Comparison of ENCODE assay signal across 8 cellular contexts in the genomic region with DNA sequence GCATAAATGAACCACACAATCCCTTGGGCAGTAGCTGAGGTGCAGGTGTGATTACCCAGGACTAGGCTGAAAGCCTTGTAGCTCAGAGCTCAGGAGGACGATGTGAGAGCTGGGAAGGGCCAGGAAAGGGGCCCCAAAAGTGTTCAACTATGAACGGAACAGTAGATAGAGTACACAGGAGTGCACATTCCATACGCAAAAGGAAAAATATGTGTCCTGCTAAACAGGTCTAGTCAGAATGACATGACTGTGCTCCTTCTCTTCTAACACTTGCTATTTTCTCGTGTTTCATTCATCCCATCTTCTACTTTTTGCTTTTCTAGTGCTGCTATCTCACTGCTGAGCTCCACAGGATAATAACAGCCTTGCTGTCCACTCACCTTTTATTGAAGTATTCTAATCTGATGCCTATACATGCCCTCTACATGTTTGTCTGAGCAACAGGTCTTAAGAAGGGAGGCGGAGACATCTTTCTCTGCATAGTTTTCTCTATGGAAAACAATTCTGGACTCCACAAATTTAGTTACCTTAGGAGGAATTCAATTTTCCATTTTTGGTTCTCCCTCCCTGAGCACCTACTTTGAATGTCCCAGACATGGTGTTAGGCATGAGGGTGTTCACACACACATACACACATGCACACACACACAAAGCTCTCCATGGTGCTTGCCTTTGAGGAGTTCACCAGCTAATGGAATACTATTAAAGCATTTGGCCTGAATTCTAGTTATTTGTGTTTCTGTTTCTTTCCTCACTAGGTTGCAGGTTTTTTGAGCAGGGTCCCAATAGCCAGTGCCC. TPM values are rescaled to one million over a fixed set of nuclear protein-coding genes. Genes with fewer than 3 reads are reported as not detected.
DNase-seq lines count a peak whose midpoint lies in the region; ATAC-seq and TF ChIP-seq lines count a peak whose summit lies in the region.

No MANE protein-coding gene starts in this region.

- no peaks in the 10 kb centered on the region for H4K20me1 ChIP-seq in Loucy (ENCODE audit: insufficient read depth, low read length, poor library complexity, severe bottlenecking)

- peak overlapping the region; percentile 89 for H3K27ac Mint-ChIP-seq in CD4-positive, alpha-beta T cell
- H3K27ac Mint-ChIP-seq in effector memory CD8-positive, alpha-beta T cell: peak overlapping the region; percentile 73 to 98
- H3K27ac Mint-ChIP-seq in osteocyte (ENCODE audit: unreplicated experiment): peak overlapping the region; percentile 97

- H3K4me2 ChIP-seq in Loucy (ENCODE audit: low read depth, low read length, poor library complexity, severe bottlenecking): peak overlapping the region; percentile 97

- POLR2A ChIA-PET in CD4-positive, alpha-beta T cell (lab: Charles Lee): interaction anchor here (1.2 to 1.6 kb wide), 2 partner anchors 81 to 91 kb away, joined by 3 to 4 read pairs; partner anchors contain the start of gene THEM4

- no peak for DNase-seq in CD4-positive, alpha-beta T cell
- no peak for DNase-seq in effector memory CD8-positive, alpha-beta T cell
- DNase-seq in osteocyte (ENCODE audit: extremely low spot score, unreplicated experiment) (no peak), AML-193 (lab: John Stamatoyannopoulos, UW) (no peak), KG1 (lab: John Stamatoyannopoulos, UW) (no peak), cerebellum (ENCODE audit: low spot score) (no peak)

- ATAC-seq in CD4-positive, alpha-beta T cell (ENCODE audit: poor library complexity): no peak
- ATAC-seq in effector memory CD8-positive, alpha-beta T cell (replicated peaks): no peak
- ATAC-seq in GM21723 (IDR thresholded peaks at IDR 0.05; ENCODE audit: unreplicated experiment): no peak

- peak overlapping the region; percentile 13 for H3K4me3 ChIP-seq in Loucy (ENCODE audit: low read length, poor library complexity, severe bottlenecking)

- H3K9me2 ChIP-seq in Loucy (replicated peaks; ENCODE audit: low read depth, low read length): no peaks in the 10 kb centered on the region

- H3K36me3 ChIP-seq in Loucy (ENCODE audit: insufficient read depth, low read length): peaks cover 8% of the 10 kb centered on the region; the same call in 1 of the 2 replicates

- CTCF ChIA-PET in CD4-positive, alpha-beta T cell (lab: Charles Lee): interaction anchor here (1.3 to 1.8 kb wide), 2 partner anchors 10 to 22 kb away, joined by 4 to 5 read pairs; no protein-coding TSS in a partner anchor

- peaks cover 81% of the 10 kb centered on the region for H3K4me1 Mint-ChIP-seq in CD4-positive, alpha-beta T cell (ENCODE audit: low read depth)
- H3K4me1 Mint-ChIP-seq in effector memory CD8-positive, alpha-beta T cell (ENCODE audit: low read depth in 2 of 2): peaks cover 58 to 72% of the 10 kb centered on the region in 2 donors
- H3K4me1 Mint-ChIP-seq in osteocyte (ENCODE audit: unreplicated experiment): peaks cover 75% of the 10 kb centered on the region

- no peak overlapping the region for H2AFZ ChIP-seq in Loucy (ENCODE audit: low read length)

- H3K27ac ChIP-seq in CD4-positive, alpha-beta T cell (ENCODE audit: low read depth, low read length): no peak overlapping the region

- H3K27me3 ChIP-seq in CD4-positive, alpha-beta T cell (ENCODE audit: control insufficient read depth, insufficient read depth, low read length): no peaks in the 10 kb centered on the region
- no peaks in the 10 kb centered on the region for H3K27me3 ChIP-seq in Loucy (ENCODE audit: insufficient read depth, low read length, poor library complexity, severe bottlenecking)

- H3K4me1 ChIP-seq in Loucy (ENCODE audit: insufficient read depth, low read length, poor library complexity, severe bottlenecking): peaks cover 56% of the 10 kb centered on the region

- H3K79me2 ChIP-seq in Loucy (ENCODE audit: insufficient read depth, low read length): peaks cover 60% of the 10 kb centered on the region

- no peaks in the 10 kb centered on the region for H3K9me3 Mint-ChIP-seq in CD4-positive, alpha-beta T cell
- no peaks in the 10 kb centered on the region for H3K9me3 Mint-ChIP-seq in effector memory CD8-positive, alpha-beta T cell
- no peaks in the 10 kb centered on the region for H3K9me3 Mint-ChIP-seq in osteocyte (ENCODE audit: unreplicated experiment)

- H3K36me3 Mint-ChIP-seq in CD4-positive, alpha-beta T cell (ENCODE audit: low read depth): peaks cover 52% of the 10 kb centered on the region
- peaks cover 74% of the 10 kb centered on the region for H3K36me3 Mint-ChIP-seq in effector memory CD8-positive, alpha-beta T cell (ENCODE audit: insufficient read depth)
- no peaks in the 10 kb centered on the region for H3K36me3 Mint-ChIP-seq in osteocyte (ENCODE audit: unreplicated experiment)

- intact Hi-C loops in CD4-positive, alpha-beta T cell (cut with DNase I, micrococcal nuclease): loop anchor here (10.0 kb wide), 4 partner anchors 225 to 545 kb away; partner anchors contain the start of gene MRPL9 (in 1 of the 2)

- H3K4me3 Mint-ChIP-seq in CD4-positive, alpha-beta T cell: peak overlapping the region; percentile 68
- H3K4me3 Mint-ChIP-seq in effector memory CD8-positive, alpha-beta T cell: peak overlapping the region; percentile 33 to 97
- H3K4me3 Mint-ChIP-seq in osteocyte (ENCODE audit: unreplicated experiment): peak overlapping the region; percentile 88

- no peaks in the 10 kb centered on the region for H3K9me3 ChIP-seq in CD4-positive, alpha-beta T cell (ENCODE audit: control insufficient read depth, low read length)
- H3K9me3 ChIP-seq in Loucy (ENCODE audit: insufficient read depth, low read depth, low read length): no peaks in the 10 kb centered on the region

- peaks cover 3% of the 10 kb centered on the region; the same call in 1 of the 2 replicates for H3F3A ChIP-seq in Loucy (ENCODE audit: low read depth)

- TF ChIP-seq CTCF in CD4-positive, alpha-beta T cell (IDR thresholded peaks at IDR 0.05): no peak
- no peak for TF ChIP-seq CTCF in Loucy (conservative IDR thresholded peaks at IDR 0.05; ENCODE audit: low read length)
- TF ChIP-seq CTCF in osteocyte (IDR thresholded peaks at IDR 0.05): no peak

- H3K27me3 Mint-ChIP-seq in CD4-positive, alpha-beta T cell: no peaks in the 10 kb centered on the region
- H3K27me3 Mint-ChIP-seq in effector memory CD8-positive, alpha-beta T cell: no peaks in the 10 kb centered on the region
- no peaks in the 10 kb centered on the region for H3K27me3 Mint-ChIP-seq in osteocyte (ENCODE audit: unreplicated experiment)

- H3K9ac ChIP-seq in Loucy (ENCODE audit: low read depth, low read length, poor library complexity, severe bottlenecking): peak overlapping the region; percentile 83

RNA-seq across cellular contexts. Expression of gene S100A10, which starts 3.4 kb away (rescaled TPM):
- total RNA-seq in CD4-positive, alpha-beta T cell: 100 to 1,000 TPM; 189 to 204 TPM
- total RNA-seq in osteocyte (227 and 234 TPM in 2 replicates), cerebellum (1.8 TPM)

RNA-seq across cellular contexts. Expression of gene S100A11, which starts 46.5 kb away (rescaled TPM):
- 10 to 100 TPM; 23.6 to 24.1 TPM for total RNA-seq in CD4-positive, alpha-beta T cell
- total RNA-seq in osteocyte (443 and 446 TPM in 2 replicates), cerebellum (10.3 TPM)

Comparison
In these comparisons a context has a peak if more than half of its experiments do, and no peak if none do; other contexts are left out.
1. RNA of gene S100A10, which starts 3.4 kb away (total RNA-seq): 227 to 234 TPM in osteocyte and 189 to 204 TPM in CD4-positive, alpha-beta T cell; 1.8 TPM in cerebellum (single experiment); every median in the first group is over 10 times any median in the second.
2. RNA of gene S100A11, which starts 46.5 kb away (total RNA-seq): 443 to 446 TPM in osteocyte; 23.6 to 24.1 TPM in CD4-positive, alpha-beta T cell and 10.3 TPM in cerebellum (single experiment); every median in the first group is over 10 times any median in the second.
3. Peak in every context shown above with its lines, with median percentiles within 50 percentile points of each other: H3K27ac Mint-ChIP-seq and H3K4me3 Mint-ChIP-seq.